ENCODE assay signal across 1 cellular context in the genomic region with DNA sequence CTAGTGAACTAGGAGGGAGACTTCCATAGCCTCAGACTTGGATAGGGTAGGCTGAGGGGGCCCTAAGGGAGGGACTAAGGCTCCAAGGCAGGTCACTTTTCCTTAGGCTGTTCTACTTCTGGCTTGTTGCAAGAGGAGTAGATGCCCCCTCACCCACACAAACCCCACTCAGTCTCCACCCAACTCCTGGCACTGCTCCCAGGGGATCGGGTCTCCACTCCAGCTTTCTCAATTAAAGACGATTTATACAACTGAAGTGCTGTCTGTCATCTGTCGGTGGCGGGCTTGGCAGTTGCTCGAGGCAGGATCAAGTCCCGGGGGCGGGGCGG.
TF ChIP-seq lines count a peak whose summit lies in the region.

No MANE protein-coding gene starts in this region.

TF ChIP-seq in IMR-90, 13 proteins besides CTCF, POLR2A, EP300 and RAD21:
- TF ChIP-seq RCOR1 (IDR thresholded peaks at IDR 0.05; ENCODE audit: insufficient replicate concordance, low read length), result no peak
- TF ChIP-seq MXI1 (IDR thresholded peaks at IDR 0.05; ENCODE audit: borderline replicate concordance, low read depth, low read length), result no peak
- no peak for TF ChIP-seq MAFK (IDR thresholded peaks at IDR 0.05; ENCODE audit: low read depth, low read length)
- no peak for TF ChIP-seq MAZ (IDR thresholded peaks at IDR 0.05; ENCODE audit: borderline replicate concordance, low read depth, low read length)
- TF ChIP-seq NFE2L2 (IDR thresholded peaks at IDR 0.05; ENCODE audit: low read depth, low read length), result no peak
- TF ChIP-seq SMC3 (IDR thresholded peaks at IDR 0.05; ENCODE audit: low read depth, low read length), result no peak
- no peak for TF ChIP-seq CEBPB (IDR thresholded peaks at IDR 0.05; ENCODE audit: low read depth, low read length)
- no peak for TF ChIP-seq RFX5 (IDR thresholded peaks at IDR 0.05; ENCODE audit: low read depth, low read length)
- no peak for TF ChIP-seq FOS (IDR thresholded peaks at IDR 0.05; ENCODE audit: low read depth, low read length)
- TF ChIP-seq CHD1 (IDR thresholded peaks at IDR 0.05; ENCODE audit: low read depth, low read length), result no peak
- TF ChIP-seq, protein P1, sequence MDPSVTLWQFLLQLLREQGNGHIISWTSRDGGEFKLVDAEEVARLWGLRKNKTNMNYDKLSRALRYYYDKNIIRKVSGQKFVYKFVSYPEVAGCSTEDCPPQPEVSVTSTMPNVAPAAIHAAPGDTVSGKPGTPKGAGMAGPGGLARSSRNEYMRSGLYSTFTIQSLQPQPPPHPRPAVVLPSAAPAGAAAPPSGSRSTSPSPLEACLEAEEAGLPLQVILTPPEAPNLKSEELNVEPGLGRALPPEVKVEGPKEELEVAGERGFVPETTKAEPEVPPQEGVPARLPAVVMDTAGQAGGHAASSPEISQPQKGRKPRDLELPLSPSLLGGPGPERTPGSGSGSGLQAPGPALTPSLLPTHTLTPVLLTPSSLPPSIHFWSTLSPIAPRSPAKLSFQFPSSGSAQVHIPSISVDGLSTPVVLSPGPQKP (IDR thresholded peaks at IDR 0.05; ENCODE audit: borderline replicate concordance, low read depth, low read length), result no peak
- TF ChIP-seq, protein P2, sequence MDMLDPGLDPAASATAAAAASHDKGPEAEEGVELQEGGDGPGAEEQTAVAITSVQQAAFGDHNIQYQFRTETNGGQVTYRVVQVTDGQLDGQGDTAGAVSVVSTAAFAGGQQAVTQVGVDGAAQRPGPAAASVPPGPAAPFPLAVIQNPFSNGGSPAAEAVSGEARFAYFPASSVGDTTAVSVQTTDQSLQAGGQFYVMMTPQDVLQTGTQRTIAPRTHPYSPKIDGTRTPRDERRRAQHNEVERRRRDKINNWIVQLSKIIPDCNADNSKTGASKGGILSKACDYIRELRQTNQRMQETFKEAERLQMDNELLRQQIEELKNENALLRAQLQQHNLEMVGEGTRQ (IDR thresholded peaks at IDR 0.05; ENCODE audit: low read depth, low read length), result no peak
- TF ChIP-seq BHLHE40 (IDR thresholded peaks at IDR 0.05; ENCODE audit: low read depth, low read length), result no peak
TF ChIP-seq in IMR-90: peak in this region for 0.
